Comparison of ENCODE assay signal across 1 cellular context in the genomic region with DNA sequence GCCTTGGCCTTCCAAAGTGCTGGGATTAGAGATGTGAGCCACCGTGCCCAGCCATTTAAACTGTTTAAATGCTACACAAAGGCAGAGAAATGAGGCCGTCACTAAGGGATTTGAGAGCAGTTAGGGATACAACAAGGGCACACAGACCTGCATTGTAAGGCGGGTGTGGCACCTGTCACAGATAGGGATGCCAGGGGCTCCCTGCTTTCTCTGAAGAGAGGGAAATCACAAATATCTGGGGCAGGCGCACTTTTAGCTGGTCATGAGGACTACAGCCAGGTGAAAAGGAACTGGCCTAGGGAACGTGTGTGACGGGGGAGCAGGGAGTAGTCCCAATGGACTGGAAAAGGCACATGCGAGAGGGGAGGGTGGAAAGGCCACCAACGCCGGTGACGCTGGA.
TF ChIP-seq lines count a peak whose summit lies in the region.

No MANE protein-coding gene starts in this region.

TF ChIP-seq in IMR-90, 13 proteins besides CTCF, POLR2A, EP300 and RAD21:
- TF ChIP-seq RCOR1 (IDR thresholded peaks at IDR 0.05; ENCODE audit: insufficient replicate concordance, low read length) (no peak), CHD1 (IDR thresholded peaks at IDR 0.05; ENCODE audit: low read depth, low read length) (no peak), NFE2L2 (IDR thresholded peaks at IDR 0.05; ENCODE audit: low read depth, low read length) (no peak), MAFK (IDR thresholded peaks at IDR 0.05; ENCODE audit: low read depth, low read length) (no peak), SMC3 (IDR thresholded peaks at IDR 0.05; ENCODE audit: low read depth, low read length) (no peak), CEBPB (IDR thresholded peaks at IDR 0.05; ENCODE audit: low read depth, low read length) (no peak), RFX5 (IDR thresholded peaks at IDR 0.05; ENCODE audit: low read depth, low read length) (no peak), USF2 (IDR thresholded peaks at IDR 0.05; ENCODE audit: low read depth, low read length) (no peak), FOS (IDR thresholded peaks at IDR 0.05; ENCODE audit: low read depth, low read length) (no peak), BHLHE40 (IDR thresholded peaks at IDR 0.05; ENCODE audit: low read depth, low read length) (no peak), MAZ (IDR thresholded peaks at IDR 0.05; ENCODE audit: borderline replicate concordance, low read depth, low read length) (no peak), MXI1 (IDR thresholded peaks at IDR 0.05; ENCODE audit: borderline replicate concordance, low read depth, low read length) (no peak), ELK1 (IDR thresholded peaks at IDR 0.05; ENCODE audit: borderline replicate concordance, low read depth, low read length) (no peak)
